ENCODE assay signal across 29 cellular contexts in the genomic region with DNA sequence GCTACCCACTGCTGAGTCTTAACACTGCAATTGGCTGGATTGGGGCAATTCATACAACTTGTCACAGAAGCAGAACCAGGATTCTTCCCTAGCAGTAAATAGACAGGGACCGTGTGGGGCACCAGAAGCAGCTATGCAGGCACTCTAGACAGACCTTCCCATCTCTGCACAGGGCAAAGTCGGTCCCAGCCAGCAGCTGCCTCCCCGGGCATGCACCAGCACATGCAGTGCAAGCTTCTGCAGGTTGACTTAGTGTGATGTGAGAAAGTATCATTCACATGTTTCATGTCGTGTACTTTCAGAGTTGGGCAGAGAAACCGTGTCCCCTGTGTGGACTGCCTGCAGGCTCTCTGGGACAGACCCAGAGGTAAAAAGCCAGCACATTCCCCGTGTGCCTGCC.
"Had no signal": no experiment of that assay in that cellular context is flagged by ENCODE, and none has a peak within 500 bp of the region (broad histone marks: within the 10 kb centered on the region; RNA-seq: fewer than 3 reads in every experiment).

No MANE protein-coding gene starts in this region.

- H3K27me3 ChIP-seq: adrenal gland, ascending aorta had no signal

- FAIRE-seq: colon had no signal

- H3K4me3 ChIP-seq: adrenal gland, ascending aorta, breast epithelium, gastrocnemius medialis, heart left ventricle had no signal

- H3K9me3 ChIP-seq: adrenal gland, ascending aorta, gastrocnemius medialis had no signal

- DNase-seq: activated CD4-positive, alpha-beta memory T cell treated with anti-CD3 and anti-CD28 coated beads for 36 hours; activated CD4-positive, alpha-beta T cell treated with anti-CD3 and anti-CD28 coated beads for 36 hours; activated CD4-positive, alpha-beta T cell treated with anti-CD3 and anti-CD28 coated beads, Interleukin-2, amount 10 ng/mL, durations not matched to agents 24 days and 14 days; activated CD4-positive, CD25-positive, alpha-beta regulatory T cell; activated CD4-positive, CD25-positive, alpha-beta regulatory T cell treated with anti-CD3 and anti-CD28 coated beads, Interleukin-2, amount 50 U/mL, for 72 hours; activated CD8-positive, alpha-beta memory T cell treated with anti-CD3 and anti-CD28 coated beads, Interleukin-2, amount 10 ng/mL, durations not matched to agents 7 days and 5 days; activated CD8-positive, alpha-beta memory T cell treated with anti-CD3 and anti-CD28 coated beads, Interleukin-2, amount 50 U/mL, for 4 hours; activated CD8-positive, alpha-beta T cell treated with anti-CD3 and anti-CD28 coated beads, Interleukin-2, amount 10 ng/mL, durations not matched to agents 7 days and 5 days; activated effector memory CD4-positive, alpha-beta T cell treated with anti-CD3 and anti-CD28 coated beads, Interleukin-2, amount 50 U/mL, for 16 hours; activated naive CD4-positive, alpha-beta T cell treated with anti-CD3 and anti-CD28 coated beads for 36 hours; activated naive CD8-positive, alpha-beta T cell treated with anti-CD3 and anti-CD28 coated beads for 36 hours; activated naive CD8-positive, alpha-beta T cell treated with anti-CD3 and anti-CD28 coated beads, Interleukin-2, amount 50 U/mL, for 24 hours; activated T-cell treated with anti-CD3 and anti-CD28 coated beads, Interleukin-2, amount 50 U/mL, for 1 hour; activated T-cell treated with anti-CD3 and anti-CD28 coated beads, Interleukin-2, amount 50 U/mL, for 48 hours; adrenal gland; caudate nucleus; cortex of kidney; dermis blood vessel endothelial cell; effector CD4-positive, alpha-beta T cell; effector memory CD8-positive, alpha-beta T cell; foreskin fibroblast; gastrocnemius medialis; glutamatergic neuron; heart left ventricle; T-helper 2 cell had no signal

- H3K27ac ChIP-seq: adrenal gland, ascending aorta, breast epithelium, epithelial cell of prostate, gastrocnemius medialis, heart left ventricle had no signal

- H3K4me1 ChIP-seq: adrenal gland, ascending aorta, breast epithelium, gastrocnemius medialis had no signal

- H3K36me3 ChIP-seq: adrenal gland, ascending aorta, breast epithelium, gastrocnemius medialis, heart left ventricle had no signal
